21 cellular contexts compared by ENCODE assay signal in the genomic region with DNA sequence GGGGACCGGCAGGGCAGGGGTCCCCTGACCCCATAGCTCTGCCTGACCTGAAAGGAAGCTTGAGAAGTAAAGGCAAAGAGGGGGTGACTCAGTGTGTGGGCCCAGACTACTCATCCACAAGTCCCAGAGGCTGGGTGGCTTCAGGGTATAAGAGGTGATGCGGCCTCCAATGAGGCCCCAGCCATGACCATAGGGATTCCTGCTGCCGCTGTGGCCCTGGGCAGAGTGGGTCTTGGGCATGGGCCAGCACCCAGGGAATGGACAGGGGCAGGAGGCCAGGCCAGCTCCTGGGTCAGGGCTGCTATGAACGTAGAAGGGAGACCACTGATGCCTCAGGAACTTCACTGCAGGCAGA.
"Had no signal": no experiment of that assay in that cellular context is flagged by ENCODE, and none has a peak within 500 bp of the region (broad histone marks: within the 10 kb centered on the region; RNA-seq: fewer than 3 reads in every experiment).

No MANE protein-coding gene starts in this region.

- ATAC-seq: activated T-cell treated with anti-CD3 and anti-CD28 coated beads, Interleukin-2, amount 50 U/mL, for 72 hours; mucosa of descending colon; stimulated activated memory B cell treated with anti-CD40 and anti-IgM and Interleukin-4, amounts not matched to agents 10 μg/mL and 1 μg/mL and 100 μg/mL, for 72 hours had no signal

- H3K27me3 Mint-ChIP-seq: activated CD4-positive, alpha-beta T cell treated with anti-CD3 and anti-CD28 coated beads, Interleukin-2, amount 10 ng/mL, durations not matched to agents 7 days and 5 days; stimulated activated memory B cell treated with anti-CD40 and anti-IgM and Interleukin-4, amounts not matched to agents 10 μg/mL and 1 μg/mL and 100 μg/mL, for 72 hours had no signal

- H3K27ac ChIP-seq: brain microvascular endothelial cell, esophagus squamous epithelium, left ventricle myocardium inferior, transverse colon had no signal

- H3K4me1 Mint-ChIP-seq: activated CD4-positive, alpha-beta T cell treated with anti-CD3 and anti-CD28 coated beads, Interleukin-2, amount 10 ng/mL, durations not matched to agents 7 days and 5 days; activated naive CD8-positive, alpha-beta T cell treated with anti-CD3 and anti-CD28 coated beads, Interleukin-2, amount 10 ng/mL, durations not matched to agents 7 days and 5 days; stimulated activated memory B cell treated with anti-CD40 and anti-IgM and Interleukin-4, amounts not matched to agents 10 μg/mL and 1 μg/mL and 100 μg/mL, for 72 hours had no signal

- H3K27ac Mint-ChIP-seq: activated CD4-positive, alpha-beta T cell treated with anti-CD3 and anti-CD28 coated beads, Interleukin-2, amount 10 ng/mL, durations not matched to agents 7 days and 5 days; activated naive CD8-positive, alpha-beta T cell treated with anti-CD3 and anti-CD28 coated beads, Interleukin-2, amount 10 ng/mL, durations not matched to agents 7 days and 5 days; activated T-cell treated with anti-CD3 and anti-CD28 coated beads, Interleukin-2, amount 50 U/mL, for 72 hours; nephron; stimulated activated memory B cell treated with anti-CD40 and anti-IgM and Interleukin-4, amounts not matched to agents 10 μg/mL and 1 μg/mL and 100 μg/mL, for 72 hours had no signal

- H3K27me3 ChIP-seq: brain microvascular endothelial cell, transverse colon had no signal

- H3K4me1 ChIP-seq: esophagus squamous epithelium, left ventricle myocardium inferior, transverse colon had no signal

- H3K9me3 Mint-ChIP-seq: activated CD4-positive, alpha-beta T cell treated with anti-CD3 and anti-CD28 coated beads, Interleukin-2, amount 10 ng/mL, durations not matched to agents 7 days and 5 days; activated naive CD8-positive, alpha-beta T cell treated with anti-CD3 and anti-CD28 coated beads, Interleukin-2, amount 10 ng/mL, durations not matched to agents 7 days and 5 days; activated T-cell treated with anti-CD3 and anti-CD28 coated beads, Interleukin-2, amount 50 U/mL, for 72 hours; stimulated activated memory B cell treated with anti-CD40 and anti-IgM and Interleukin-4, amounts not matched to agents 10 μg/mL and 1 μg/mL and 100 μg/mL, for 72 hours had no signal

- H3K36me3 ChIP-seq: brain microvascular endothelial cell, esophagus squamous epithelium, left ventricle myocardium inferior, transverse colon had no signal

- DNase-seq: activated CD4-positive, alpha-beta T cell treated with anti-CD3 and anti-CD28 coated beads, Interleukin-2, amount 10 ng/mL, durations not matched to agents 7 days and 5 days; activated CD4-positive, CD25-positive, alpha-beta regulatory T cell; activated CD8-positive, alpha-beta memory T cell treated with anti-CD3 and anti-CD28 coated beads, Interleukin-2, amount 50 U/mL, for 48 hours; activated naive CD4-positive, alpha-beta T cell; activated naive CD8-positive, alpha-beta T cell treated with anti-CD3 and anti-CD28 coated beads, Interleukin-2, amount 10 ng/mL, durations not matched to agents 7 days and 5 days; activated T-cell treated with anti-CD3 and anti-CD28 coated beads, Interleukin-2, amount 50 U/mL, for 72 hours; anterior cingulate cortex; brain microvascular endothelial cell; cerebellar nuclear complex; effector CD8-positive, alpha-beta T cell; esophagus squamous epithelium; foreskin fibroblast; glutamatergic neuron; hypothalamus; left ventricle myocardium inferior; stimulated activated CD4-positive, alpha-beta T cell treated with anti-CD3 and anti-CD28 coated beads, Interleukin-2, amount 100 ng/mL, for 24 hours; SW 1271; transverse colon had no signal

- H3K4me3 ChIP-seq: esophagus squamous epithelium, left ventricle myocardium inferior, mucosa of descending colon, transverse colon had no signal

- H3K36me3 Mint-ChIP-seq: activated naive CD8-positive, alpha-beta T cell treated with anti-CD3 and anti-CD28 coated beads, Interleukin-2, amount 10 ng/mL, durations not matched to agents 7 days and 5 days; stimulated activated memory B cell treated with anti-CD40 and anti-IgM and Interleukin-4, amounts not matched to agents 10 μg/mL and 1 μg/mL and 100 μg/mL, for 72 hours had no signal

- H3K4me3 Mint-ChIP-seq: activated CD4-positive, alpha-beta T cell treated with anti-CD3 and anti-CD28 coated beads, Interleukin-2, amount 10 ng/mL, durations not matched to agents 7 days and 5 days; activated naive CD8-positive, alpha-beta T cell treated with anti-CD3 and anti-CD28 coated beads, Interleukin-2, amount 10 ng/mL, durations not matched to agents 7 days and 5 days; activated T-cell treated with anti-CD3 and anti-CD28 coated beads, Interleukin-2, amount 50 U/mL, for 72 hours; nephron; stimulated activated memory B cell treated with anti-CD40 and anti-IgM and Interleukin-4, amounts not matched to agents 10 μg/mL and 1 μg/mL and 100 μg/mL, for 72 hours had no signal

- H3K9me3 ChIP-seq: esophagus squamous epithelium, mucosa of descending colon, transverse colon had no signal
